ENCODE assay signal across 1 cellular context in genomic region chr1:234611799-234612351, GRCh38.
A peak's percentile ranks its signal among the peaks of the same experiment; 100 is the strongest.
TF ChIP-seq lines count a peak whose summit lies in the region.

No MANE protein-coding gene starts in this region.

TF ChIP-seq in HepG2, 621 proteins besides CTCF, POLR2A, EP300 and RAD21 (continued from another document and continues in another):
- TF ChIP-seq ZNF34 (CRISPR knock-in tag; IDR thresholded peaks at IDR 0.05; ENCODE audit: borderline replicate concordance) (no peak), TMF1 (CRISPR knock-in tag; IDR thresholded peaks at IDR 0.05; ENCODE audit: low read depth) (no peak), ZNF329 (CRISPR knock-in tag; IDR thresholded peaks at IDR 0.05; ENCODE audit: low read depth) (no peak), ZBTB40 (IDR thresholded peaks at IDR 0.05) (no peak), ZBTB40 (CRISPR knock-in tag; IDR thresholded peaks at IDR 0.05) (no peak), DMAP1 (CRISPR knock-in tag; IDR thresholded peaks at IDR 0.05) (no peak), ZSCAN12 (CRISPR knock-in tag; IDR thresholded peaks at IDR 0.05) (no peak), SIN3B (IDR thresholded peaks at IDR 0.05; ENCODE audit: low read length) (no peak), ATF5 (CRISPR knock-in tag; IDR thresholded peaks at IDR 0.05; ENCODE audit: low read depth) (no peak), SP5 (CRISPR knock-in tag; IDR thresholded peaks at IDR 0.05; ENCODE audit: borderline replicate concordance, low read depth) (no peak), FOXM1 (CRISPR knock-in tag; IDR thresholded peaks at IDR 0.05) (no peak), RERE (CRISPR knock-in tag; IDR thresholded peaks at IDR 0.05; ENCODE audit: low read depth) (0 out of 2 replicates have a peak, but pooled peaks have one; percentile 31), HDAC6 (IDR thresholded peaks at IDR 0.05; ENCODE audit: low read depth, low read length) (no peak), ZSCAN30 (CRISPR knock-in tag; IDR thresholded peaks at IDR 0.05) (no peak), BHLHE40 (IDR thresholded peaks at IDR 0.05; ENCODE audit: low read length) (peak; percentile 32; the same call in 1 of the 2 replicates), ZNF709 (CRISPR knock-in tag; IDR thresholded peaks at IDR 0.05) (no peak), ZNF343 (CRISPR knock-in tag; IDR thresholded peaks at IDR 0.05) (no peak), RORA (CRISPR knock-in tag; IDR thresholded peaks at IDR 0.05) (0 out of 2 replicates have a peak, but pooled peaks have one; percentile 46), SKI (IDR thresholded peaks at IDR 0.05; ENCODE audit: partially characterized antibody) (peak; percentile 56), ZNF556 (CRISPR knock-in tag; IDR thresholded peaks at IDR 0.05; ENCODE audit: borderline replicate concordance) (no peak), HNRNPK (IDR thresholded peaks at IDR 0.05; ENCODE audit: low read depth, low read length, poor library complexity, severe bottlenecking) (no peak), ZNF121 (CRISPR knock-in tag; IDR thresholded peaks at IDR 0.05) (no peak), ZNF83 (CRISPR knock-in tag; IDR thresholded peaks at IDR 0.05; ENCODE audit: borderline replicate concordance) (no peak), PRMT3 (CRISPR knock-in tag; IDR thresholded peaks at IDR 0.05; ENCODE audit: borderline replicate concordance, low read depth) (peak; percentile 80), ZNF253 (CRISPR knock-in tag; IDR thresholded peaks at IDR 0.05; ENCODE audit: borderline replicate concordance) (no peak), ZNF260 (CRISPR knock-in tag; IDR thresholded peaks at IDR 0.05; ENCODE audit: borderline replicate concordance, low read depth) (no peak), BCL6 (CRISPR knock-in tag; IDR thresholded peaks at IDR 0.05) (peak; percentile 47), TOPORS (CRISPR knock-in tag; IDR thresholded peaks at IDR 0.05) (peak; percentile 62), ZNF775 (CRISPR knock-in tag; IDR thresholded peaks at IDR 0.05; ENCODE audit: borderline replicate concordance) (0 out of 2 replicates have a peak, but pooled peaks have one; percentile 22), ZNF496 (CRISPR knock-in tag; IDR thresholded peaks at IDR 0.05; ENCODE audit: insufficient replicate concordance) (no peak), CEBPG (CRISPR knock-in tag; IDR thresholded peaks at IDR 0.05) (peak; percentile 40; the same call in 1 of the 2 replicates), CAMTA2 (CRISPR knock-in tag; IDR thresholded peaks at IDR 0.05; ENCODE audit: borderline replicate concordance) (peak; percentile 56; the same call in 1 of the 2 replicates), DNMT3B (CRISPR knock-in tag; conservative IDR thresholded peaks at IDR 0.05) (no peak), ZNF367 (CRISPR knock-in tag; IDR thresholded peaks at IDR 0.05; ENCODE audit: borderline replicate concordance) (no peak)
- TF ChIP-seq, protein P1, sequence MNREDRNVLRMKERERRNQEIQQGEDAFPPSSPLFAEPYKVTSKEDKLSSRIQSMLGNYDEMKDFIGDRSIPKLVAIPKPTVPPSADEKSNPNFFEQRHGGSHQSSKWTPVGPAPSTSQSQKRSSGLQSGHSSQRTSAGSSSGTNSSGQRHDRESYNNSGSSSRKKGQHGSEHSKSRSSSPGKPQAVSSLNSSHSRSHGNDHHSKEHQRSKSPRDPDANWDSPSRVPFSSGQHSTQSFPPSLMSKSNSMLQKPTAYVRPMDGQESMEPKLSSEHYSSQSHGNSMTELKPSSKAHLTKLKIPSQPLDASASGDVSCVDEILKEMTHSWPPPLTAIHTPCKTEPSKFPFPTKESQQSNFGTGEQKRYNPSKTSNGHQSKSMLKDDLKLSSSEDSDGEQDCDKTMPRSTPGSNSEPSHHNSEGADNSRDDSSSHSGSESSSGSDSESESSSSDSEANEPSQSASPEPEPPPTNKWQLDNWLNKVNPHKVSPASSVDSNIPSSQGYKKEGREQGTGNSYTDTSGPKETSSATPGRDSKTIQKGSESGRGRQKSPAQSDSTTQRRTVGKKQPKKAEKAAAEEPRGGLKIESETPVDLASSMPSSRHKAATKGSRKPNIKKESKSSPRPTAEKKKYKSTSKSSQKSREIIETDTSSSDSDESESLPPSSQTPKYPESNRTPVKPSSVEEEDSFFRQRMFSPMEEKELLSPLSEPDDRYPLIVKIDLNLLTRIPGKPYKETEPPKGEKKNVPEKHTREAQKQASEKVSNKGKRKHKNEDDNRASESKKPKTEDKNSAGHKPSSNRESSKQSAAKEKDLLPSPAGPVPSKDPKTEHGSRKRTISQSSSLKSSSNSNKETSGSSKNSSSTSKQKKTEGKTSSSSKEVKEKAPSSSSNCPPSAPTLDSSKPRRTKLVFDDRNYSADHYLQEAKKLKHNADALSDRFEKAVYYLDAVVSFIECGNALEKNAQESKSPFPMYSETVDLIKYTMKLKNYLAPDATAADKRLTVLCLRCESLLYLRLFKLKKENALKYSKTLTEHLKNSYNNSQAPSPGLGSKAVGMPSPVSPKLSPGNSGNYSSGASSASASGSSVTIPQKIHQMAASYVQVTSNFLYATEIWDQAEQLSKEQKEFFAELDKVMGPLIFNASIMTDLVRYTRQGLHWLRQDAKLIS (CRISPR knock-in tag; IDR thresholded peaks at IDR 0.05): peak; percentile 98
- TF ChIP-seq, protein P2, sequence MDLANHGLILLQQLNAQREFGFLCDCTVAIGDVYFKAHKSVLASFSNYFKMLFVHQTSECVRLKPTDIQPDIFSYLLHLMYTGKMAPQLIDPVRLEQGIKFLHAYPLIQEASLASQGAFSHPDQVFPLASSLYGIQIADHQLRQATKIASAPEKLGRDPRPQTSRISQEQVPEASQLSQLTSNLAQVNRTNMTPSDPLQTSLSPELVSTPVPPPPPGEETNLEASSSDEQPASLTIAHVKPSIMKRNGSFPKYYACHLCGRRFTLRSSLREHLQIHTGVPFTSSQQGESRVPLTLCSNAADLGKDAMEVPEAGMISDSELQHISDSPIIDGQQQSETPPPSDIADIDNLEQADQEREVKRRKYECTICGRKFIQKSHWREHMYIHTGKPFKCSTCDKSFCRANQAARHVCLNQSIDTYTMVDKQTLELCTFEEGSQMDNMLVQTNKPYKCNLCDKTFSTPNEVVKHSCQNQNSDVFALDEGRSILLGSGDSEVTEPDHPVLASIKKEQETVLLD (CRISPR knock-in tag; IDR thresholded peaks at IDR 0.05; ENCODE audit: low read depth): peak; percentile 10; the same call in 1 of the 2 replicates
